22 cellular contexts compared by ENCODE assay signal in genomic region chr7:38448842-38449241, GRCh38.
"Had no signal": no experiment of that assay in that cellular context is flagged by ENCODE, and none has a peak within 500 bp of the region (broad histone marks: within the 10 kb centered on the region; RNA-seq: fewer than 3 reads in every experiment).

No MANE protein-coding gene starts in this region.

- DNase-seq: activated CD4-positive, alpha-beta T cell treated with anti-CD3 and anti-CD28 coated beads, Interleukin-2, amount 10 ng/mL, durations not matched to agents 7 days and 5 days; activated CD8-positive, alpha-beta memory T cell treated with anti-CD3 and anti-CD28 coated beads for 24 hours; activated effector memory CD4-positive, alpha-beta T cell treated with Interleukin-2 at 50 U/mL for 16 hours; amygdala; central memory CD4-positive, alpha-beta T cell; endodermal cell; heart left ventricle; kidney glomerular epithelial cell; left ventricle myocardium inferior; nephron progenitor cell; nucleus accumbens; stimulated activated CD4-positive, alpha-beta T cell treated with anti-CD3 and anti-CD28 coated beads, Interleukin-4, amount 100 ng/mL, for 1 hour; upper lobe of left lung had no signal

- H3K27ac Mint-ChIP-seq: activated CD4-positive, alpha-beta T cell treated with anti-CD3 and anti-CD28 coated beads, Interleukin-2, amount 10 ng/mL, durations not matched to agents 7 days and 5 days; activated naive CD8-positive, alpha-beta T cell; endodermal cell; nephron progenitor cell; T-helper 2 cell treated with Interferon-gamma antibody and Interleukin-4, amounts not matched to agents 5 μg/mL and 100 μg/mL, for 36 hours; WTC11 had no signal

- H3K4me3 Mint-ChIP-seq: activated CD4-positive, alpha-beta T cell treated with anti-CD3 and anti-CD28 coated beads, Interleukin-2, amount 10 ng/mL, durations not matched to agents 7 days and 5 days; activated naive CD8-positive, alpha-beta T cell; brain; endodermal cell; nephron progenitor cell; T-helper 2 cell treated with Interferon-gamma antibody and Interleukin-4, amounts not matched to agents 5 μg/mL and 100 μg/mL, for 36 hours; WTC11 had no signal

- H3K9me3 Mint-ChIP-seq: activated CD4-positive, alpha-beta T cell treated with anti-CD3 and anti-CD28 coated beads, Interleukin-2, amount 10 ng/mL, durations not matched to agents 7 days and 5 days; brain; endodermal cell; nephron progenitor cell; T-helper 2 cell treated with Interferon-gamma antibody and Interleukin-4, amounts not matched to agents 5 μg/mL and 100 μg/mL, for 36 hours; WTC11 had no signal

- H3K4me1 Mint-ChIP-seq: activated CD4-positive, alpha-beta T cell treated with anti-CD3 and anti-CD28 coated beads, Interleukin-2, amount 10 ng/mL, durations not matched to agents 7 days and 5 days; nephron progenitor cell had no signal

- H3K27ac ChIP-seq: gastroesophageal sphincter, heart left ventricle, left ventricle myocardium inferior, SK-N-MC, thoracic aorta, upper lobe of left lung had no signal

- H3K9me3 ChIP-seq: gastroesophageal sphincter, heart left ventricle, left ventricle myocardium inferior, thoracic aorta, upper lobe of left lung had no signal

- H3K36me3 Mint-ChIP-seq: activated naive CD8-positive, alpha-beta T cell; brain; WTC11 had no signal

- H3K36me3 ChIP-seq: gastroesophageal sphincter, heart left ventricle, left ventricle myocardium inferior, thoracic aorta, upper lobe of left lung had no signal

- H3K27me3 Mint-ChIP-seq: activated naive CD8-positive, alpha-beta T cell; brain had no signal

- H3K4me2 ChIP-seq: smooth muscle cell had no signal

- ATAC-seq: gastroesophageal sphincter, heart left ventricle, sciatic nerve, WTC11 had no signal

- H3K27me3 ChIP-seq: gastroesophageal sphincter, heart left ventricle, upper lobe of left lung had no signal

- H3K4me3 ChIP-seq: gastroesophageal sphincter, heart left ventricle, left ventricle myocardium inferior, SK-N-MC, smooth muscle cell, thoracic aorta, upper lobe of left lung had no signal

- H3K4me1 ChIP-seq: upper lobe of left lung had no signal
